In genomic region chr13:30354481-30355404, GRCh38 we compare ENCODE assay signal across 21 cellular contexts. TPM values are rescaled to one million over a fixed set of nuclear protein-coding genes. Genes with fewer than 3 reads are reported as not detected.
A peak's percentile ranks its signal among the peaks of the same experiment; 100 is the strongest.
DNase-seq lines count a peak whose midpoint lies in the region; ATAC-seq, FAIRE-seq and TF ChIP-seq lines count a peak whose summit lies in the region.
"Had no signal": no experiment of that assay in that cellular context is flagged by ENCODE, and none has a peak within 500 bp of the region (broad histone marks: within the 10 kb centered on the region; RNA-seq: fewer than 3 reads in every experiment).

No MANE protein-coding gene starts in this region.

- intact Hi-C loops in HepG2 (cut with micrococcal nuclease; ENCODE audit: unreplicated experiment), result loop anchor here (1.0 to 10.0 kb wide), 5 partner anchors 43 to 450 kb away; no protein-coding TSS in a partner anchor
- intact Hi-C loops in spleen (cut with DNase I; ENCODE audit: low total_unique reads), result loop anchor here (10.0 kb wide), 1 partner anchor 100 kb away; no protein-coding TSS in a partner anchor
- intact Hi-C loops in ascending aorta (cut with DNase I), result no loop called here
- intact Hi-C loops in activated T-helper 1 cell treated with anti-CD3 and anti-CD28 coated beads, Interleukin-12 subunit alpha, Interleukin-12 subunit beta, Interleukin-2, Interleukin-4 antibody, amounts not matched to agents 30 ng/mL and 10 ng/mL and 1 ng/mL, durations not matched to agents 14 hours and 24 hours and 36 hours (cut with micrococcal nuclease), result no loop called here

- H3K27me3 ChIP-seq in HepG2 (ENCODE audit: control insufficient read depth in 1 of 2, insufficient read depth in 2 of 2, low read length in 2 of 2) (peaks cover 0 to 2% of the 10 kb centered on the region in 2 experiments; a peak in 1 of 5 replicates), spleen (replicated peaks in 1 of 7) (no peaks in the 10 kb centered on the region), ascending aorta (no peaks in the 10 kb centered on the region)
- H3K27me3 ChIP-seq: pancreas had no signal

- H3K4me2 ChIP-seq in HepG2 (ENCODE audit: low read depth, low read length), result peak overlapping the region; percentile 45
- H3K4me2 ChIP-seq: smooth muscle cell had no signal

- no peaks in the 10 kb centered on the region for H3K36me3 ChIP-seq in HepG2 (replicated peaks in 1 of 2; ENCODE audit: control insufficient read depth in 1 of 2, insufficient read depth in 2 of 2, low read length in 2 of 2)
- H3K36me3 ChIP-seq in spleen, result peaks cover 0 to 29% (median 0%) of the 10 kb centered on the region in 6 donors
- no peaks in the 10 kb centered on the region for H3K36me3 ChIP-seq in ascending aorta
- H3K36me3 ChIP-seq: pancreas, thoracic aorta had no signal

- CTCF ChIA-PET in HepG2 (lab: Yijun Ruan, JAX; ENCODE audit: low intra/inter-chr PET ratio, low total read pairs), result interaction anchor here (1.6 kb wide), 1 partner anchor 227 kb away, joined by 6 read pairs; no protein-coding TSS in a partner anchor

- TF ChIP-seq CTCF in HepG2 (CRISPR knock-in tag; IDR thresholded peaks at IDR 0.05), result no peak
- no peak for TF ChIP-seq CTCF in spleen (IDR thresholded peaks at IDR 0.05 in 8 of 11, conservative IDR thresholded peaks at IDR 0.05 in 3 of 11)
- TF ChIP-seq CTCF in ascending aorta (IDR thresholded peaks at IDR 0.05), result no peak

- TF ChIP-seq EP300 in HepG2 (IDR thresholded peaks at IDR 0.05; ENCODE audit: low read depth in 2 of 2, low read length in 2 of 2) (no peak), HepG2 (CRISPR knock-in tag; IDR thresholded peaks at IDR 0.05; ENCODE audit: borderline replicate concordance) (no peak)

- no peak overlapping the region; a peak in 1 of 6 replicates for H3K4me3 ChIP-seq in HepG2 (replicated peaks in 1 of 3; ENCODE audit: insufficient read depth in 1 of 3, low read depth in 2 of 3, low read length in 3 of 3)
- H3K4me3 ChIP-seq in spleen, result no peak overlapping the region
- no peak overlapping the region for H3K4me3 ChIP-seq in ascending aorta
- H3K4me3 ChIP-seq: pancreas, smooth muscle cell, thoracic aorta had no signal

- peaks cover 17% of the 10 kb centered on the region for H3K4me1 Mint-ChIP-seq in activated T-helper 1 cell treated with anti-CD3 and anti-CD28 coated beads, Interleukin-12 subunit alpha, Interleukin-12 subunit beta, Interleukin-2, Interleukin-4 antibody, amounts not matched to agents 30 ng/mL and 10 ng/mL and 1 ng/mL, durations not matched to agents 14 hours and 24 hours and 36 hours (ENCODE audit: low read depth)

- POLR2A ChIA-PET in HepG2 (lab: Yijun Ruan, JAX), result no interaction called here

- TF ChIP-seq POLR2A in HepG2 (IDR thresholded peaks at IDR 0.05; ENCODE audit: insufficient read depth in 1 of 2, low read depth in 2 of 2, low read length in 2 of 2), result no peak
- TF ChIP-seq POLR2A in spleen (IDR thresholded peaks at IDR 0.05), result no peak

- WGBS in HepG2 (ENCODE audit: low lambda C conversion rate), result 40% methylated on average over 11 of the region's 17 CpGs
- 55 to 79% (median 73%) methylated on average over 16 to 17 of the region's 17 CpGs for WGBS in spleen, 5 donors

- H3K79me2 ChIP-seq in HepG2 (ENCODE audit: insufficient read depth, low read length), result no peaks in the 10 kb centered on the region

- DNase-seq in NCI-H2107 treated with DMSO at 0.1 percent for 48 hours (lab: John Stamatoyannopoulos, UW; ENCODE audit: unreplicated experiment), result peak; percentile 75
- DNase-seq in NCI-H2107 (lab: John Stamatoyannopoulos, UW), result no peak
- peak; percentile 80 for DNase-seq in NCI-H2171 treated with DMSO at 0.1 percent for 48 hours (lab: John Stamatoyannopoulos, UW)
- DNase-seq in HepG2 (ENCODE audit: low spot score), result peak; percentile 15
- DNase-seq in spleen, result peak; percentile 79
- DNase-seq in ascending aorta (ENCODE audit: low spot score in 2 of 2), result no peak
- DNase-seq in activated T-helper 1 cell treated with anti-CD3 and anti-CD28 coated beads, Interleukin-12 subunit alpha, Interleukin-12 subunit beta, Interleukin-2, Interleukin-4 antibody, amounts not matched to agents 30 ng/mL and 10 ng/mL and 1 ng/mL, durations not matched to agents 14 hours and 24 hours and 36 hours (ENCODE audit: low spot score), result no peak
- DNase-seq: C1 segment of cervical spinal cord, DMS153, HFFc6, left cardiac atrium, NCI-H1694 treated with DMSO at 0.1 percent for 48 hours, Right ventricle myocardium superior, T-helper 17 cell had no signal

- H3K9me3 ChIP-seq in HepG2 (ENCODE audit: low read length) (peaks cover 8% of the 10 kb centered on the region; the same call in 1 of the 2 replicates), spleen (peaks cover 0 to 17% (median 14%) of the 10 kb centered on the region in 8 donors), ascending aorta (peaks cover 0 to 8% of the 10 kb centered on the region in 2 donors)
- H3K9me3 ChIP-seq: pancreas, thoracic aorta had no signal

- H4K20me1 ChIP-seq in HepG2 (ENCODE audit: insufficient read depth, low read length), result no peaks in the 10 kb centered on the region

- H3K9ac ChIP-seq in HepG2 (ENCODE audit: insufficient read depth, low read depth, low read length), result no peak overlapping the region

- H3K4me3 Mint-ChIP-seq in activated T-helper 1 cell treated with anti-CD3 and anti-CD28 coated beads, Interleukin-12 subunit alpha, Interleukin-12 subunit beta, Interleukin-2, Interleukin-4 antibody, amounts not matched to agents 30 ng/mL and 10 ng/mL and 1 ng/mL, durations not matched to agents 14 hours and 24 hours and 36 hours, result no peak overlapping the region
- H3K4me3 Mint-ChIP-seq: HFFc6, T-helper 17 cell, WTC11 had no signal

- no TSS peak for BruUV-seq in HepG2 (replicated peaks; lab: Mats Ljungman, UMichigan)

- no peaks in the 10 kb centered on the region for H3K27me3 Mint-ChIP-seq in activated T-helper 1 cell treated with anti-CD3 and anti-CD28 coated beads, Interleukin-12 subunit alpha, Interleukin-12 subunit beta, Interleukin-2, Interleukin-4 antibody, amounts not matched to agents 30 ng/mL and 10 ng/mL and 1 ng/mL, durations not matched to agents 14 hours and 24 hours and 36 hours (ENCODE audit: insufficient read depth)
- H3K27me3 Mint-ChIP-seq: T-helper 17 cell had no signal

- ATAC-seq in HepG2, result no peak
- no peak for ATAC-seq in HG02981 (IDR thresholded peaks at IDR 0.05; ENCODE audit: unreplicated experiment)

- TF ChIP-seq RAD21 in HepG2 (CRISPR knock-in tag; IDR thresholded peaks at IDR 0.05), result no peak

- H3K27ac ChIP-seq in HepG2 (ENCODE audit: extremely low read length, insufficient read depth, low read length) (no peak overlapping the region), spleen (no peak overlapping the region), ascending aorta (no peak overlapping the region)
- H3K27ac ChIP-seq: 22Rv1, pancreas, thoracic aorta had no signal

- peaks cover 10% of the 10 kb centered on the region for H3K4me1 ChIP-seq in HepG2 (ENCODE audit: insufficient read depth, low read length)
- H3K4me1 ChIP-seq in spleen, result peaks cover 6 to 24% (median 14%) of the 10 kb centered on the region in 6 donors
- H3K4me1 ChIP-seq in ascending aorta, result no peaks in the 10 kb centered on the region
- H3K4me1 ChIP-seq: pancreas had no signal

- no peak overlapping the region for H3K27ac Mint-ChIP-seq in activated T-helper 1 cell treated with anti-CD3 and anti-CD28 coated beads, Interleukin-12 subunit alpha, Interleukin-12 subunit beta, Interleukin-2, Interleukin-4 antibody, amounts not matched to agents 30 ng/mL and 10 ng/mL and 1 ng/mL, durations not matched to agents 14 hours and 24 hours and 36 hours
- H3K27ac Mint-ChIP-seq: HFFc6, T-helper 17 cell, WTC11 had no signal

- no peak overlapping the region for H2AFZ ChIP-seq in HepG2 (ENCODE audit: low read length)

- peaks cover 14% of the 10 kb centered on the region for H3K9me3 Mint-ChIP-seq in activated T-helper 1 cell treated with anti-CD3 and anti-CD28 coated beads, Interleukin-12 subunit alpha, Interleukin-12 subunit beta, Interleukin-2, Interleukin-4 antibody, amounts not matched to agents 30 ng/mL and 10 ng/mL and 1 ng/mL, durations not matched to agents 14 hours and 24 hours and 36 hours

- peaks cover 44% of the 10 kb centered on the region for H3K36me3 Mint-ChIP-seq in activated T-helper 1 cell treated with anti-CD3 and anti-CD28 coated beads, Interleukin-12 subunit alpha, Interleukin-12 subunit beta, Interleukin-2, Interleukin-4 antibody, amounts not matched to agents 30 ng/mL and 10 ng/mL and 1 ng/mL, durations not matched to agents 14 hours and 24 hours and 36 hours (ENCODE audit: low read depth)

- no peak for FAIRE-seq in HepG2 (lab: Jason Lieb, UNC)
- FAIRE-seq: endometrium, pancreas had no signal

- in situ Hi-C loops in HepG2 (cut with HindIII; ENCODE audit: extremely low pct_ligation_motif_present, low pct_unique_long_range_greater_than_20kb), result no loop called here

RNA-seq across cellular contexts. Expression of gene KATNAL1, which starts 47.4 kb away (rescaled TPM):
- total RNA-seq in HepG2 (2016; rRNA removed; fragmentation: Illumina TruSeq; extraction: Trizol) (11.8 and 13.9 TPM in 2 replicates), spleen (10 to 100 TPM in 5 of 7 donors, 1 to 10 TPM in 2; 7.1 to 17.6 (median 11.1) TPM), ascending aorta (13.2 TPM)
- total RNA-seq in HepG2 (2016; cell fraction: cytosol; rRNA removed; fragmentation: Illumina TruSeq; extraction: Trizol; ENCODE audit: low read depth), result 19.6 and 22.7 TPM in 2 replicates
- total RNA-seq in HepG2 (2016; cell fraction: insoluble cytoplasmic fraction; rRNA removed; fragmentation: Illumina TruSeq; extraction: Trizol), result 10.8 and 15.5 TPM in 2 replicates
- 15.8 and 20.3 TPM in 2 replicates for total RNA-seq in HepG2 (2016; cell fraction: membrane; rRNA removed; fragmentation: Illumina TruSeq; extraction: Trizol)
- 16.2 and 19.5 TPM in 2 replicates for total RNA-seq in HepG2 (2016; cell fraction: nucleus; rRNA removed; fragmentation: Illumina TruSeq; extraction: Trizol)
- polyA plus RNA-seq in HepG2 (2011; rRNA removed) (2.8 and 3.2 TPM in 2 replicates), spleen (1 to 10 TPM in 2 of 3 donors, under 1 TPM in 1; 0.78 to 2.0 (median 1.9) TPM)
- polyA plus RNA-seq in HepG2 (2011; cell fraction: cytosol; rRNA removed), result 1.6 and 2.2 TPM in 2 replicates
- 2.9 and 3.5 TPM in 2 replicates for polyA plus RNA-seq in HepG2 (2011; cell fraction: nucleus; rRNA removed)
- polyA plus RNA-seq in HepG2 (2012), result 2.6 and 4.0 TPM in 2 replicates
- polyA plus RNA-seq in HepG2 (2016; cell fraction: cytosol; fragmentation: Illumina TruSeq; extraction: Trizol; ENCODE audit: low read depth), result 4.6 and 4.7 TPM in 2 replicates
- 6.3 and 6.7 TPM in 2 replicates for polyA plus RNA-seq in HepG2 (2016; cell fraction: insoluble cytoplasmic fraction; fragmentation: Illumina TruSeq; extraction: Trizol; ENCODE audit: low read depth)
- 6.3 and 7.2 TPM in 2 replicates for polyA plus RNA-seq in HepG2 (2016; cell fraction: membrane; fragmentation: Illumina TruSeq; extraction: Trizol; ENCODE audit: low read depth)
- 6.7 and 8.5 TPM in 2 replicates for polyA plus RNA-seq in HepG2 (2016; cell fraction: nucleus; fragmentation: Illumina TruSeq; extraction: Trizol; ENCODE audit: insufficient read depth, low read depth)
- 1.8 and 3.2 TPM in 2 replicates for polyA minus RNA-seq in HepG2 (2011; rRNA and poly(A)+ RNA removed; ENCODE audit: low replicate concordance)
- 3.5 and 6.6 TPM in 2 replicates for polyA minus RNA-seq in HepG2 (2011; cell fraction: cytosol; rRNA and poly(A)+ RNA removed)
- polyA minus RNA-seq in HepG2 (2011; cell fraction: nucleus; rRNA and poly(A)+ RNA removed), result 15.3 and 19.6 TPM in 2 replicates
- 8.2 and 8.5 TPM in 2 replicates for total RNA-seq in activated T-helper 1 cell treated with anti-CD3 and anti-CD28 coated beads, Interleukin-12 subunit alpha, Interleukin-12 subunit beta, Interleukin-2, Interleukin-4 antibody, amounts not matched to agents 30 ng/mL and 10 ng/mL and 1 ng/mL, durations not matched to agents 14 hours and 24 hours and 36 hours

Comparison
In these comparisons a context has a peak if more than half of its experiments do, and no peak if none do; other contexts are left out.
1. DNase-seq: peak in NCI-H2107 treated with DMSO at 0.1 percent for 48 hours (single experiment), NCI-H2171 treated with DMSO at 0.1 percent for 48 hours (single experiment), HepG2 (single experiment) and spleen (single experiment); none in NCI-H2107 (single experiment), ascending aorta (0 of 2) and activated T-helper 1 cell treated with anti-CD3 and anti-CD28 coated beads, Interleukin-12 subunit alpha, Interleukin-12 subunit beta, Interleukin-2, Interleukin-4 antibody, amounts not matched to agents 30 ng/mL and 10 ng/mL and 1 ng/mL, durations not matched to agents 14 hours and 24 hours and 36 hours (single experiment).
2. intact Hi-C loops: an anchor here in HepG2 (1.0 to 10.0 kb wide) and spleen (10.0 kb wide); none called in ascending aorta and activated T-helper 1 cell treated with anti-CD3 and anti-CD28 coated beads, Interleukin-12 subunit alpha, Interleukin-12 subunit beta, Interleukin-2, Interleukin-4 antibody, amounts not matched to agents 30 ng/mL and 10 ng/mL and 1 ng/mL, durations not matched to agents 14 hours and 24 hours and 36 hours.